3 cellular contexts compared by ENCODE assay signal in the genomic region with DNA sequence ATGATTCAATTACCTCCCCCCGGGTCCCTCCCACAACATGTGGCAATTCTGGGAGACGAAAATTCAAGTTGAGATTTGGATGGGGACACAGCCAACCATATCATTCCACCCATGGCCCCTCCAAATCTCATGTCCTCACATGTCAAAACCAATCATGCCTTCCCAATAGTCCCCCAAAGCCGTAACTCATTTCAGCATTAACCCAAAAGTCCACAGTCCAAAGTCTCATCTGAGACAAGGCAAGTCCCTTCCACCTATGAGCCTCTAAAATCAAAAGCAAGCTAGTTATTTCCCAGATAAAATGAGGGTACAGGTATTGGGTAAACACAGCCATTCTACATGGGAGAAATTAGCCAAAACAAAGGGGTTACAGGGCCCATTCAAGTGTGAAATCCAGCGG. TPM values are rescaled to one million over a fixed set of nuclear protein-coding genes. Genes with fewer than 3 reads are reported as not detected.
"Had no signal": no experiment of that assay in that cellular context is flagged by ENCODE, and none has a peak within 500 bp of the region (broad histone marks: within the 10 kb centered on the region; RNA-seq: fewer than 3 reads in every experiment).

No MANE protein-coding gene starts in this region.

RNA-seq across cellular contexts. Expression of gene CDKN2C, which starts 38.0 kb away (rescaled TPM):
- total RNA-seq: GM23338, H1, H9 had no signal
- polyA plus RNA-seq: GM23338, H1 had no signal
